Comparison of ENCODE assay signal across 8 cellular contexts in the genomic region with DNA sequence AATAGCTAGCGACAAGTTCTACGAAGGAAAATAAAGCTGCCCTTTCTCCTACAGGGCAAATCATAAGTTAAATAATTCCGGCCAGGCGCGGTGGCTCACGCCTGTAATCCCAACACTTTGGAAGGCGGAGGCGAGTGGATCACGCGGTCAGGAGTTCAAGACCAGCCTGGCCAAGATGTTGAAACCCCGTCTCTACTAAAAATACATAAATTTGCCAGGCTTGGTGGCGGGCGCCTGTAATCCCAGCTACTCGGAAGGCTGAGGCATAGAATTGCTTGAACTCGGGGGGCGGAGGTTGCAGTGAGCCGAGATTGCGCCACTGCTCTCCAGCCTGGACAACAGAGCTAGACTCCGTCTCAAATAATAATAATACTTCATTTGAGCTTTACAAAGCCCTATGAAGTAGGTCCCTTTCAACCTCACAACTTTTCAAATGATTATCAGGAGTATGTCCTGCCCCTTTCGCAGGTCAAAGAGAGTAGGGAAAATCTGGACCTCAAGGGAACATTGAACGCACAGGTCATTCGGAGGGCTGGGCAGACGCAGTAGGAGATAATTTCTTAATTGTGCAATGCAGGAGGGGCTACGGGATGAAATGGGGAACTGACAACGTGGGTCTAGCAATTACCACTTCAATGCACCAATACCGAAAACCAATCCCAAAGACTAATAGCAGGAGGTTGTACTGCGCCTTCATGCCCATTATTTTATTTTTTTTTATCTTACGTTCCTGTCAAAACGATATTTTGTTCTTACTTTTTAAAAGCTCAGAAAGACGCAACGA. TPM values are rescaled to one million over a fixed set of nuclear protein-coding genes. Genes with fewer than 3 reads are reported as not detected.
DNase-seq lines count a peak whose midpoint lies in the region; ATAC-seq, FAIRE-seq and TF ChIP-seq lines count a peak whose summit lies in the region.

No MANE protein-coding gene starts in this region.

- H3K36me3 ChIP-seq in muscle layer of colon (ENCODE audit: insufficient read depth, low read length), result no peaks in the 10 kb centered on the region

- H3K9me3 ChIP-seq in muscle layer of colon (ENCODE audit: low read length), result no peaks in the 10 kb centered on the region

- no peaks in the 10 kb centered on the region for H3K9me3 Mint-ChIP-seq in chondrocyte (ENCODE audit: low read depth)

- peaks cover 7% of the 10 kb centered on the region for H3K4me1 ChIP-seq in muscle layer of colon (ENCODE audit: insufficient read depth, low read length)

- H3K4me3 ChIP-seq in muscle layer of colon (ENCODE audit: low read depth in 1 of 2, low read length in 2 of 2), result peak overlapping the region; percentile 92

- peak overlapping the region; percentile 92 for H3K27ac Mint-ChIP-seq in chondrocyte (ENCODE audit: unreplicated experiment)

- H3K9ac ChIP-seq in muscle layer of colon (ENCODE audit: low read length), result no peak overlapping the region

- H3K27ac ChIP-seq in muscle layer of colon (ENCODE audit: low read depth, low read length), result peak overlapping the region; percentile 71

- no peak for ATAC-seq in GM21786 (IDR thresholded peaks at IDR 0.05; ENCODE audit: unreplicated experiment)

- DNase-seq in ELR (ENCODE audit: low read depth) (peak; percentile 18), MV-4-11 (lab: John Stamatoyannopoulos, UW) (peak; percentile 42), chondrocyte (ENCODE audit: low spot score) (no peak), NCI-H446 (lab: John Stamatoyannopoulos, UW) (no peak), GM19239 (ENCODE audit: insufficient read length, low spot score) (no peak), hepatic stellate cell (ENCODE audit: low spot score) (no peak)

- peak overlapping the region; percentile 92 for H3K4me3 Mint-ChIP-seq in chondrocyte (ENCODE audit: unreplicated experiment)

- H3K36me3 Mint-ChIP-seq in chondrocyte (ENCODE audit: low read depth), result no peaks in the 10 kb centered on the region

- no peak for FAIRE-seq in GM19239 (lab: Jason Lieb, UNC)

- no peak for TF ChIP-seq CTCF in chondrocyte (IDR thresholded peaks at IDR 0.05)

- no peaks in the 10 kb centered on the region for H3K27me3 ChIP-seq in muscle layer of colon (ENCODE audit: control insufficient read depth in 1 of 2, insufficient read depth in 2 of 2, low read length in 2 of 2)

- peaks cover 23% of the 10 kb centered on the region for H3K4me1 Mint-ChIP-seq in chondrocyte (ENCODE audit: low read depth)

- no peaks in the 10 kb centered on the region for H3K27me3 Mint-ChIP-seq in chondrocyte (ENCODE audit: low read depth)

RNA-seq across cellular contexts. Expression of a gene that starts 0.6 kb away (rescaled TPM):
- total RNA-seq in chondrocyte, result 52.5 to 71.0 TPM (median 54.6 TPM) in 3 replicates

RNA-seq across cellular contexts. Expression of a gene that starts 7.5 kb away (rescaled TPM):
- 47.8 to 72.4 TPM (median 50.7 TPM) in 3 replicates for total RNA-seq in chondrocyte

Comparison
In these comparisons a context has a peak if more than half of its experiments do, and no peak if none do; other contexts are left out.
1. DNase-seq: peak in ELR (single experiment) and MV-4-11 (single experiment); none in chondrocyte (single experiment), NCI-H446 (0 of 2), GM19239 (single experiment) and hepatic stellate cell (single experiment).